ENCODE assay signal across 1 cellular context in the genomic region with DNA sequence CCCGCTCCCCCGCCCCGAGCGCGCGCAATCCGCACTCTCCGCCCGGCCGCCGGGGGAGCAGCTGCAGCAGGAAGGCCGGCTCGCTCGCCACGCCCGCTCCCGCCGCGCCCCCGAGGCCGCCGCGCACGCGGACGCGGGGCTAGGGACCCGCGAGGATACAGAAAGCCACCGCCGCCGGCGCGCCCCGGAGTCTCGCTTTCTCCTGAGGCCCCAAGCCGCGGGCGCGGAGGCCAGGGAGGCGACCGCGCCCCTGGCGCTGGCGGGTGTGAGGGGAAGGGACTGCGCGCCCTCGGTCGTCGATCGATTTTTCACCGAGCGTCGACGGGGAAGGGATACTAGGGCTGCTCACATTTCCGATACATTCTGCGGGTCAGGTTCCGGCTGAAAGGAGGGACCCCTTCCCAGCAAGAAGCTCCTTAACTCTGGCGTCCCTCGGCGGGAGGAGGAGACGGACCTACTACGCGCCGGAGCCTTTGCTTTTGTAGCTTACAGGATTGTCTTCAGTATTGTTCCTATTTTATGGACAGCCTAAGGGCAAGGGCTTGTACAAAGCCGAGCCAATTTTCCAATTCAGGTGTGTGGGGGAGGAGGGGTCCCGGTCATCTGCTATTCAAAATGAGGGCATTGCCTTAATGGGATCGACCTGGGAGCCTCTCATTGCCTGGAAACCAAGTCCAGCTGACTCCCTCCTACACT.
TF ChIP-seq lines count a peak whose summit lies in the region.

No MANE protein-coding gene starts in this region.

TF ChIP-seq in K562, 482 proteins besides CTCF, POLR2A, EP300 and RAD21 (continued from another document and continues in another):
- TF ChIP-seq, protein P1, sequence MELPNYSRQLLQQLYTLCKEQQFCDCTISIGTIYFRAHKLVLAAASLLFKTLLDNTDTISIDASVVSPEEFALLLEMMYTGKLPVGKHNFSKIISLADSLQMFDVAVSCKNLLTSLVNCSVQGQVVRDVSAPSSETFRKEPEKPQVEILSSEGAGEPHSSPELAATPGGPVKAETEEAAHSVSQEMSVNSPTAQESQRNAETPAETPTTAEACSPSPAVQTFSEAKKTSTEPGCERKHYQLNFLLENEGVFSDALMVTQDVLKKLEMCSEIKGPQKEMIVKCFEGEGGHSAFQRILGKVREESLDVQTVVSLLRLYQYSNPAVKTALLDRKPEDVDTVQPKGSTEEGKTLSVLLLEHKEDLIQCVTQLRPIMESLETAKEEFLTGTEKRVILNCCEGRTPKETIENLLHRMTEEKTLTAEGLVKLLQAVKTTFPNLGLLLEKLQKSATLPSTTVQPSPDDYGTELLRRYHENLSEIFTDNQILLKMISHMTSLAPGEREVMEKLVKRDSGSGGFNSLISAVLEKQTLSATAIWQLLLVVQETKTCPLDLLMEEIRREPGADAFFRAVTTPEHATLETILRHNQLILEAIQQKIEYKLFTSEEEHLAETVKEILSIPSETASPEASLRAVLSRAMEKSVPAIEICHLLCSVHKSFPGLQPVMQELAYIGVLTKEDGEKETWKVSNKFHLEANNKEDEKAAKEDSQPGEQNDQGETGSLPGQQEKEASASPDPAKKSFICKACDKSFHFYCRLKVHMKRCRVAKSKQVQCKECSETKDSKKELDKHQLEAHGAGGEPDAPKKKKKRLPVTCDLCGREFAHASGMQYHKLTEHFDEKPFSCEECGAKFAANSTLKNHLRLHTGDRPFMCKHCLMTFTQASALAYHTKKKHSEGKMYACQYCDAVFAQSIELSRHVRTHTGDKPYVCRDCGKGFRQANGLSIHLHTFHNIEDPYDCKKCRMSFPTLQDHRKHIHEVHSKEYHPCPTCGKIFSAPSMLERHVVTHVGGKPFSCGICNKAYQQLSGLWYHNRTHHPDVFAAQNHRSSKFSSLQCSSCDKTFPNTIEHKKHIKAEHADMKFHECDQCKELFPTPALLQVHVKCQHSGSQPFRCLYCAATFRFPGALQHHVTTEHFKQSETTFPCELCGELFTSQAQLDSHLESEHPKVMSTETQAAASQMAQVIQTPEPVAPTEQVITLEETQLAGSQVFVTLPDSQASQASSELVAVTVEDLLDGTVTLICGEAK (IDR thresholded peaks at IDR 0.05), result peak; percentile 43; the same call in 1 of the 2 replicates
- TF ChIP-seq, protein P1 (CRISPR knock-in tag; IDR thresholded peaks at IDR 0.05), result no peak
- TF ChIP-seq ZNF239 (CRISPR knock-in tag; IDR thresholded peaks at IDR 0.05), result no peak
- no peak for TF ChIP-seq TCF7L2 (IDR thresholded peaks at IDR 0.05; ENCODE audit: low read depth, low read length)
- 0 out of 2 replicates have a peak, but pooled peaks have one; percentile 21 for TF ChIP-seq NFIC (IDR thresholded peaks at IDR 0.05)
- peak; percentile 90 for TF ChIP-seq ZBTB7A (IDR thresholded peaks at IDR 0.05; ENCODE audit: borderline replicate concordance, control insufficient read depth, low read depth, low read length)
- TF ChIP-seq LCOR (CRISPR knock-in tag; IDR thresholded peaks at IDR 0.05), result no peak
- no peak for TF ChIP-seq PPARD (CRISPR knock-in tag; IDR thresholded peaks at IDR 0.05)
- peak; percentile 89; the same call in 1 of the 2 replicates for TF ChIP-seq ZNF175 (CRISPR knock-in tag; IDR thresholded peaks at IDR 0.05; ENCODE audit: low read depth)
- TF ChIP-seq, protein P2, sequence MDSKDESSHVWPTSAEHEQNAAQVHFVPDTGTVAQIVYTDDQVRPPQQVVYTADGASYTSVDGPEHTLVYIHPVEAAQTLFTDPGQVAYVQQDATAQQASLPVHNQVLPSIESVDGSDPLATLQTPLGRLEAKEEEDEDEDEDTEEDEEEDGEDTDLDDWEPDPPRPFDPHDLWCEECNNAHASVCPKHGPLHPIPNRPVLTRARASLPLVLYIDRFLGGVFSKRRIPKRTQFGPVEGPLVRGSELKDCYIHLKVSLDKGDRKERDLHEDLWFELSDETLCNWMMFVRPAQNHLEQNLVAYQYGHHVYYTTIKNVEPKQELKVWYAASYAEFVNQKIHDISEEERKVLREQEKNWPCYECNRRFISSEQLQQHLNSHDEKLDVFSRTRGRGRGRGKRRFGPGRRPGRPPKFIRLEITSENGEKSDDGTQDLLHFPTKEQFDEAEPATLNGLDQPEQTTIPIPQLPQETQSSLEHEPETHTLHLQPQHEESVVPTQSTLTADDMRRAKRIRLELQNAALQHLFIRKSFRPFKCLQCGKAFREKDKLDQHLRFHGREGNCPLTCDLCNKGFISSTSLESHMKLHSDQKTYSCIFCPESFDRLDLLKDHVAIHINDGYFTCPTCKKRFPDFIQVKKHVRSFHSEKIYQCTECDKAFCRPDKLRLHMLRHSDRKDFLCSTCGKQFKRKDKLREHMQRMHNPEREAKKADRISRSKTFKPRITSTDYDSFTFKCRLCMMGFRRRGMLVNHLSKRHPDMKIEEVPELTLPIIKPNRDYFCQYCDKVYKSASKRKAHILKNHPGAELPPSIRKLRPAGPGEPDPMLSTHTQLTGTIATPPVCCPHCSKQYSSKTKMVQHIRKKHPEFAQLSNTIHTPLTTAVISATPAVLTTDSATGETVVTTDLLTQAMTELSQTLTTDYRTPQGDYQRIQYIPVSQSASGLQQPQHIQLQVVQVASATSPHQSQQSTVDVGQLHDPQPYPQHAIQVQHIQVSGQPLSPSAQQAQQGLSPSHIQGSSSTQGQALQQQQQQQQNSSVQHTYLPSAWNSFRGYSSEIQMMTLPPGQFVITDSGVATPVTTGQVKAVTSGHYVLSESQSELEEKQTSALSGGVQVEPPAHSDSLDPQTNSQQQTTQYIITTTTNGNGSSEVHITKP (IDR thresholded peaks at IDR 0.05; ENCODE audit: partially characterized antibody), result no peak
- TF ChIP-seq GTF2E2 (tag; IDR thresholded peaks at IDR 0.05), result 0 out of 2 replicates have a peak, but pooled peaks have one; percentile 30
- no peak for TF ChIP-seq OTX1 (CRISPR knock-in tag; IDR thresholded peaks at IDR 0.05)
- TF ChIP-seq MAZ (CRISPR knock-in tag; conservative IDR thresholded peaks at IDR 0.05 in 1 of 2, IDR thresholded peaks at IDR 0.05 in 1 of 2), result peak; percentile 58 to 75; a peak in 2 of 4 replicates
- TF ChIP-seq, protein P3, sequence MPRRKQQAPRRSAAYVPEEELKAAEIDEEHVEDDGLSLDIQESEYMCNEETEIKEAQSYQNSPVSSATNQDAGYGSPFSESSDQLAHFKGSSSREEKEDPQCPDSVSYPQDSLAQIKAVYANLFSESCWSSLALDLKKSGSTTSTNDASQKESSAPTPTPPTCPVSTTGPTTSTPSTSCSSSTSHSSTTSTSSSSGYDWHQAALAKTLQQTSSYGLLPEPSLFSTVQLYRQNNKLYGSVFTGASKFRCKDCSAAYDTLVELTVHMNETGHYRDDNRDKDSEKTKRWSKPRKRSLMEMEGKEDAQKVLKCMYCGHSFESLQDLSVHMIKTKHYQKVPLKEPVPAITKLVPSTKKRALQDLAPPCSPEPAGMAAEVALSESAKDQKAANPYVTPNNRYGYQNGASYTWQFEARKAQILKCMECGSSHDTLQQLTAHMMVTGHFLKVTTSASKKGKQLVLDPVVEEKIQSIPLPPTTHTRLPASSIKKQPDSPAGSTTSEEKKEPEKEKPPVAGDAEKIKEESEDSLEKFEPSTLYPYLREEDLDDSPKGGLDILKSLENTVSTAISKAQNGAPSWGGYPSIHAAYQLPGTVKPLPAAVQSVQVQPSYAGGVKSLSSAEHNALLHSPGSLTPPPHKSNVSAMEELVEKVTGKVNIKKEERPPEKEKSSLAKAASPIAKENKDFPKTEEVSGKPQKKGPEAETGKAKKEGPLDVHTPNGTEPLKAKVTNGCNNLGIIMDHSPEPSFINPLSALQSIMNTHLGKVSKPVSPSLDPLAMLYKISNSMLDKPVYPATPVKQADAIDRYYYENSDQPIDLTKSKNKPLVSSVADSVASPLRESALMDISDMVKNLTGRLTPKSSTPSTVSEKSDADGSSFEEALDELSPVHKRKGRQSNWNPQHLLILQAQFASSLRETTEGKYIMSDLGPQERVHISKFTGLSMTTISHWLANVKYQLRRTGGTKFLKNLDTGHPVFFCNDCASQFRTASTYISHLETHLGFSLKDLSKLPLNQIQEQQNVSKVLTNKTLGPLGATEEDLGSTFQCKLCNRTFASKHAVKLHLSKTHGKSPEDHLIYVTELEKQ (CRISPR knock-in tag; IDR thresholded peaks at IDR 0.05), result no peak
- no peak for TF ChIP-seq KAT2B (IDR thresholded peaks at IDR 0.05; ENCODE audit: low read depth, low read length)
- TF ChIP-seq ZSCAN29 (IDR thresholded peaks at IDR 0.05), result no peak
- 0 out of 2 replicates have a peak, but pooled peaks have one; percentile 32 for TF ChIP-seq ZBED1 (IDR thresholded peaks at IDR 0.05)
- no peak for TF ChIP-seq TAF7 (tag; IDR thresholded peaks at IDR 0.05)
- TF ChIP-seq, protein P4, sequence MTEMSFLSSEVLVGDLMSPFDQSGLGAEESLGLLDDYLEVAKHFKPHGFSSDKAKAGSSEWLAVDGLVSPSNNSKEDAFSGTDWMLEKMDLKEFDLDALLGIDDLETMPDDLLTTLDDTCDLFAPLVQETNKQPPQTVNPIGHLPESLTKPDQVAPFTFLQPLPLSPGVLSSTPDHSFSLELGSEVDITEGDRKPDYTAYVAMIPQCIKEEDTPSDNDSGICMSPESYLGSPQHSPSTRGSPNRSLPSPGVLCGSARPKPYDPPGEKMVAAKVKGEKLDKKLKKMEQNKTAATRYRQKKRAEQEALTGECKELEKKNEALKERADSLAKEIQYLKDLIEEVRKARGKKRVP (CRISPR knock-in tag; IDR thresholded peaks at IDR 0.05), result peak; percentile 13; the same call in 1 of the 2 replicates
- TF ChIP-seq PCBP1 (IDR thresholded peaks at IDR 0.05; ENCODE audit: low read depth, low read length, poor library complexity, severe bottlenecking), result no peak
- TF ChIP-seq, protein P5, sequence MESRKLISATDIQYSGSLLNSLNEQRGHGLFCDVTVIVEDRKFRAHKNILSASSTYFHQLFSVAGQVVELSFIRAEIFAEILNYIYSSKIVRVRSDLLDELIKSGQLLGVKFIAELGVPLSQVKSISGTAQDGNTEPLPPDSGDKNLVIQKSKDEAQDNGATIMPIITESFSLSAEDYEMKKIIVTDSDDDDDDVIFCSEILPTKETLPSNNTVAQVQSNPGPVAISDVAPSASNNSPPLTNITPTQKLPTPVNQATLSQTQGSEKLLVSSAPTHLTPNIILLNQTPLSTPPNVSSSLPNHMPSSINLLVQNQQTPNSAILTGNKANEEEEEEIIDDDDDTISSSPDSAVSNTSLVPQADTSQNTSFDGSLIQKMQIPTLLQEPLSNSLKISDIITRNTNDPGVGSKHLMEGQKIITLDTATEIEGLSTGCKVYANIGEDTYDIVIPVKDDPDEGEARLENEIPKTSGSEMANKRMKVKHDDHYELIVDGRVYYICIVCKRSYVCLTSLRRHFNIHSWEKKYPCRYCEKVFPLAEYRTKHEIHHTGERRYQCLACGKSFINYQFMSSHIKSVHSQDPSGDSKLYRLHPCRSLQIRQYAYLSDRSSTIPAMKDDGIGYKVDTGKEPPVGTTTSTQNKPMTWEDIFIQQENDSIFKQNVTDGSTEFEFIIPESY (CRISPR knock-in tag; IDR thresholded peaks at IDR 0.05), result peak; percentile 78; the same call in 1 of the 2 replicates
- TF ChIP-seq KLF13 (tag; IDR thresholded peaks at IDR 0.05; ENCODE audit: borderline replicate concordance, low read depth), result peak; percentile 56; the same call in 1 of the 2 replicates
- TF ChIP-seq, protein P6, sequence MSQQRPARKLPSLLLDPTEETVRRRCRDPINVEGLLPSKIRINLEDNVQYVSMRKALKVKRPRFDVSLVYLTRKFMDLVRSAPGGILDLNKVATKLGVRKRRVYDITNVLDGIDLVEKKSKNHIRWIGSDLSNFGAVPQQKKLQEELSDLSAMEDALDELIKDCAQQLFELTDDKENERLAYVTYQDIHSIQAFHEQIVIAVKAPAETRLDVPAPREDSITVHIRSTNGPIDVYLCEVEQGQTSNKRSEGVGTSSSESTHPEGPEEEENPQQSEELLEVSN (IDR thresholded peaks at IDR 0.05; ENCODE audit: borderline replicate concordance in 1 of 2, extremely low read depth in 1 of 2, insufficient read depth in 1 of 2, insufficient read length in 1 of 2, low read depth in 1 of 2, low read length in 1 of 2, poor library complexity in 1 of 2, severe bottlenecking in 1 of 2), result peak; percentile 85 to 97
- no peak for TF ChIP-seq PHF21A (IDR thresholded peaks at IDR 0.05; ENCODE audit: borderline replicate concordance, low read depth)
- peak; percentile 28; the same call in 1 of the 2 replicates for TF ChIP-seq CBX1 (IDR thresholded peaks at IDR 0.05; ENCODE audit: low read depth)
- no peak for TF ChIP-seq CBX8 (IDR thresholded peaks at IDR 0.05; ENCODE audit: borderline replicate concordance, extremely low read depth, low read depth, low read length, poor library complexity, severe bottlenecking)
- TF ChIP-seq ZNF436 (CRISPR knock-in tag; IDR thresholded peaks at IDR 0.05), result no peak
- peak; percentile 83 for TF ChIP-seq MYC (IDR thresholded peaks at IDR 0.05; ENCODE audit: low read depth, low read length)
- TF ChIP-seq MYC (CRISPR knock-in tag; IDR thresholded peaks at IDR 0.05; ENCODE audit: borderline replicate concordance, low read depth), result no peak
- peak; percentile 56 for TF ChIP-seq ZNF583 (CRISPR knock-in tag; IDR thresholded peaks at IDR 0.05)
- TF ChIP-seq SRF (CRISPR knock-in tag; IDR thresholded peaks at IDR 0.05), result peak in 1 of 2 experiments; percentile 11; a peak in 1 of 4 replicates
- TF ChIP-seq PHF8 (IDR thresholded peaks at IDR 0.05; ENCODE audit: borderline replicate concordance, low read length), result peak; percentile 69; the same call in 1 of the 2 replicates
- TF ChIP-seq SMAD2 (IDR thresholded peaks at IDR 0.05; ENCODE audit: low read depth, low read length), result no peak
